ENCODE assay signal across 12 cellular contexts in the genomic region with DNA sequence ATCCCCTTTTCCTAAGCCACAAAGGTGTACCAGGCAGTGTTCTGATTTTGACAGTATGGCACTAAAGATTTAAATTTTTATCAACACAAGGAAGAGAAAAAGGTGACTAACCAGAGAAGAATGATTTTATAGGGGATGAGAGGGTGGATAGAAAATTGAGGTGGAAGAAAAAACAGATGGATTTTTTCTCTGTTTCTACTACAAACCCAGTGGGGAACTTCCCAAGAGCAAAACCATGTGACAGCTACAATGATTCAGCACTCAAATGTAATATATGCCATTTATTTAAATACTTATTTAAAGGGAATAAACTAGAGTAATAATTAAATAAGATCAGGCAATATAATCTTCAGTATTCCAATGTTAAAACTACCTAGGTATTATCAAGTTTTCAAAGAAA. TPM values are rescaled to one million over a fixed set of nuclear protein-coding genes. Genes with fewer than 3 reads are reported as not detected.
A peak's percentile ranks its signal among the peaks of the same experiment; 100 is the strongest.
DNase-seq lines count a peak whose midpoint lies in the region; ATAC-seq, FAIRE-seq and TF ChIP-seq lines count a peak whose summit lies in the region.
"Had no signal": no experiment of that assay in that cellular context is flagged by ENCODE, and none has a peak within 500 bp of the region (broad histone marks: within the 10 kb centered on the region; RNA-seq: fewer than 3 reads in every experiment).

No MANE protein-coding gene starts in this region.

- H3K4me3 ChIP-seq in AG10803 (ENCODE audit: low read length), result no peak overlapping the region
- no peak overlapping the region for H3K4me3 ChIP-seq in HEK293 (ENCODE audit: low read depth, low read length)
- H3K4me3 ChIP-seq in astrocyte (ENCODE audit: insufficient read depth, low read depth, low read length), result no peak overlapping the region
- H3K4me3 ChIP-seq: transverse colon had no signal

- TF ChIP-seq CTCF in AG10803 (conservative IDR thresholded peaks at IDR 0.05; ENCODE audit: low read length) (no peak), HEK293 (tag by site-specific recombination; IDR thresholded peaks at IDR 0.05) (no peak), astrocyte (IDR thresholded peaks at IDR 0.05; ENCODE audit: insufficient read depth, low read depth, low read length) (no peak)

- FAIRE-seq in astrocyte (lab: Jason Lieb, UNC), result no peak

- no peaks in the 10 kb centered on the region for H3K36me3 ChIP-seq in HEK293 (ENCODE audit: control insufficient read depth in 2 of 2, insufficient read depth in 1 of 2, low read length in 2 of 2)
- no peaks in the 10 kb centered on the region for H3K36me3 ChIP-seq in astrocyte (ENCODE audit: insufficient read depth, low read length)
- H3K36me3 ChIP-seq: transverse colon had no signal

- H3K9me3 ChIP-seq in HEK293 (ENCODE audit: control insufficient read depth, insufficient read depth, low read depth, low read length) (no peaks in the 10 kb centered on the region), astrocyte (ENCODE audit: insufficient read depth, low read depth, low read length) (no peaks in the 10 kb centered on the region)
- H3K9me3 ChIP-seq: transverse colon had no signal

- no peak overlapping the region for H3K27ac ChIP-seq in HEK293 (ENCODE audit: extremely low read depth, low read depth, low read length)
- H3K27ac ChIP-seq in astrocyte (ENCODE audit: low read depth, low read length), result peak overlapping the region; percentile 59
- H3K27ac ChIP-seq: transverse colon had no signal

- H3K4me1 Mint-ChIP-seq in astrocyte (ENCODE audit: low read depth, unreplicated experiment), result peaks cover 24% of the 10 kb centered on the region

- no peak overlapping the region for H3K4me3 Mint-ChIP-seq in astrocyte (ENCODE audit: unreplicated experiment)

- peak overlapping the region; percentile 51 for H3K9ac ChIP-seq in astrocyte (ENCODE audit: low read length)

- no peaks in the 10 kb centered on the region for H3K27me3 Mint-ChIP-seq in astrocyte (ENCODE audit: low read depth, unreplicated experiment)
- H3K27me3 Mint-ChIP-seq: effector memory CD8-positive, alpha-beta T cell had no signal

- CTCF ChIA-PET in HEK293 (lab: Yijun Ruan, JAX), result no interaction called here

- H3K4me1 ChIP-seq in HEK293 (ENCODE audit: control insufficient read depth, insufficient read depth, low read length) (0 out of 2 replicates have a peak, but pooled peaks cover 3% of the 10 kb centered on the region), astrocyte (ENCODE audit: insufficient read depth, low read length) (peaks cover 8% of the 10 kb centered on the region)

- no peak for ATAC-seq in GM18861 (IDR thresholded peaks at IDR 0.05; ENCODE audit: unreplicated experiment)
- ATAC-seq in GM19463 (IDR thresholded peaks at IDR 0.05; ENCODE audit: unreplicated experiment), result no peak
- ATAC-seq: effector memory CD8-positive, alpha-beta T cell had no signal

- no peaks in the 10 kb centered on the region for H3K9me3 Mint-ChIP-seq in astrocyte (ENCODE audit: unreplicated experiment)
- H3K9me3 Mint-ChIP-seq: effector memory CD8-positive, alpha-beta T cell had no signal

- peaks cover 1% of the 10 kb centered on the region for H3K36me3 Mint-ChIP-seq in astrocyte (ENCODE audit: low read depth, unreplicated experiment)

- no peak overlapping the region for H3K27ac Mint-ChIP-seq in astrocyte (ENCODE audit: unreplicated experiment)
- H3K27ac Mint-ChIP-seq: effector memory CD8-positive, alpha-beta T cell had no signal

- peaks cover 88% of the 10 kb centered on the region for H3K79me2 ChIP-seq in astrocyte (ENCODE audit: insufficient read depth, low read length)

- peak overlapping the region; percentile 49 for H3K4me2 ChIP-seq in astrocyte (ENCODE audit: low read length)

- DNase-seq in AG10803 (ENCODE audit: low read depth), result peak; percentile 43
- DNase-seq in astrocyte (ENCODE audit: low read depth), result peak; percentile 57
- peak; percentile 63 for DNase-seq in kidney tubule cell (ENCODE audit: low spot score)
- no peak for DNase-seq in NOMO-1 treated with DMSO at 0.1 percent for 48 hours (lab: John Stamatoyannopoulos, UW; ENCODE audit: unreplicated experiment)
- DNase-seq in GF-D8 (lab: John Stamatoyannopoulos, UW), result no peak
- DNase-seq: effector memory CD8-positive, alpha-beta T cell; midbrain; NCI-H1436; transverse colon had no signal

- H2AFZ ChIP-seq in astrocyte (ENCODE audit: low read depth, low read length), result no peak overlapping the region

- POLR2A ChIA-PET in HEK293 (lab: Yijun Ruan, JAX), result no interaction called here

- peaks cover 33% of the 10 kb centered on the region for H4K20me1 ChIP-seq in astrocyte (ENCODE audit: insufficient read depth, low read length)

- H3K27me3 ChIP-seq in astrocyte (ENCODE audit: insufficient read depth, low read length), result no peaks in the 10 kb centered on the region
- H3K27me3 ChIP-seq: transverse colon had no signal

TF ChIP-seq in HEK293, 187 proteins besides CTCF, POLR2A, EP300 and RAD21:
- TF ChIP-seq, protein P1, sequence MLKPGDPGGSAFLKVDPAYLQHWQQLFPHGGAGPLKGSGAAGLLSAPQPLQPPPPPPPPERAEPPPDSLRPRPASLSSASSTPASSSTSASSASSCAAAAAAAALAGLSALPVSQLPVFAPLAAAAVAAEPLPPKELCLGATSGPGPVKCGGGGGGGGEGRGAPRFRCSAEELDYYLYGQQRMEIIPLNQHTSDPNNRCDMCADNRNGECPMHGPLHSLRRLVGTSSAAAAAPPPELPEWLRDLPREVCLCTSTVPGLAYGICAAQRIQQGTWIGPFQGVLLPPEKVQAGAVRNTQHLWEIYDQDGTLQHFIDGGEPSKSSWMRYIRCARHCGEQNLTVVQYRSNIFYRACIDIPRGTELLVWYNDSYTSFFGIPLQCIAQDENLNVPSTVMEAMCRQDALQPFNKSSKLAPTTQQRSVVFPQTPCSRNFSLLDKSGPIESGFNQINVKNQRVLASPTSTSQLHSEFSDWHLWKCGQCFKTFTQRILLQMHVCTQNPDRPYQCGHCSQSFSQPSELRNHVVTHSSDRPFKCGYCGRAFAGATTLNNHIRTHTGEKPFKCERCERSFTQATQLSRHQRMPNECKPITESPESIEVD (tag by site-specific recombination; IDR thresholded peaks at IDR 0.05), result peak; percentile 70
- TF ChIP-seq AEBP2 (tag by site-specific recombination; IDR thresholded peaks at IDR 0.05; ENCODE audit: borderline replicate concordance), result no peak
- TF ChIP-seq ZNF16 (tag by site-specific recombination; IDR thresholded peaks at IDR 0.05; ENCODE audit: low read depth), result no peak
- TF ChIP-seq EGR2 (tag by site-specific recombination; IDR thresholded peaks at IDR 0.05; ENCODE audit: low read depth), result no peak
- no peak for TF ChIP-seq GLIS1 (tag by site-specific recombination; IDR thresholded peaks at IDR 0.05)
- no peak for TF ChIP-seq ATF2 (tag by site-specific recombination; IDR thresholded peaks at IDR 0.05; ENCODE audit: low read depth)
- TF ChIP-seq ZNF544 (tag by site-specific recombination; IDR thresholded peaks at IDR 0.05), result no peak

RNA-seq across cellular contexts. Expression of gene DCUN1D1, which starts 11.1 kb away (rescaled TPM):
- total RNA-seq in astrocyte, result 49.0 and 50.2 TPM in 2 replicates

Comparison
In these comparisons a context has a peak if more than half of its experiments do, and no peak if none do; other contexts are left out.
1. DNase-seq: peak in AG10803 (single experiment), astrocyte (single experiment) and kidney tubule cell (single experiment); none in NOMO-1 treated with DMSO at 0.1 percent for 48 hours (single experiment) and GF-D8 (single experiment).